Comparison of ENCODE assay signal across 21 cellular contexts in the genomic region with DNA sequence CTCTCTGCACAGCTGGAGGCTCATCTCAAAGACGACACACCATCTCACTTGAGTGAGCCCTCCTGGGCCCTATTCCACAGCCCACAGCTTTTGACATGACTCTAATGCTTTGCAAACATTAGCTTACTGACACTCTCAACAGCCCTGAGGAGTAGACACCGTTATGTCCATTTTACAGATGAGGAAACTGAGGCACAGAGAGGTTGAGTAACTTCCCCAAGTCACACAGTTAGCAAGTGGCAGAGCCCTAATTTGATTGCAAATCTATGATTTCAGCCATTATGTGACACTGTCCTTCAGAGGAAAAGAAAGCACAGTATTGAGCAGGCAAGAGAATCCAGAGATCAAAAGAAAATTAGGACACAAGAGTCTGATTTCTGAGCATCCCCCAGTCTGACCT.
"Had no signal": no experiment of that assay in that cellular context is flagged by ENCODE, and none has a peak within 500 bp of the region (broad histone marks: within the 10 kb centered on the region; RNA-seq: fewer than 3 reads in every experiment).

No MANE protein-coding gene starts in this region.

- H3K27ac ChIP-seq: gastrocnemius medialis, lower lobe of right lung, pancreas, stomach, testis, tibial artery had no signal

- H3K4me2 ChIP-seq: smooth muscle cell had no signal

- H3K36me3 Mint-ChIP-seq: natural killer cell had no signal

- H3K4me3 ChIP-seq: dorsolateral prefrontal cortex, gastrocnemius medialis, lower lobe of right lung, pancreas, smooth muscle cell, stomach, testis, tibial artery had no signal

- ATAC-seq: esophagus mucosa; gastrocnemius medialis; left ventricle myocardium superior; natural killer cell; pancreas; stimulated activated effector memory CD8-positive, alpha-beta T cell treated with anti-CD3 and anti-CD28 coated beads, Interleukin-12 subunit alpha, Interleukin-12 subunit beta, amount 100 ng/mL, for 72 hours had no signal

- H3K9me3 ChIP-seq: gastrocnemius medialis, lower lobe of right lung, pancreas, stomach, testis, tibial artery had no signal

- H3K9me3 Mint-ChIP-seq: natural killer cell; stimulated activated effector memory CD8-positive, alpha-beta T cell treated with anti-CD3 and anti-CD28 coated beads, Interleukin-12 subunit alpha, Interleukin-12 subunit beta, amount 100 ng/mL, for 72 hours; type B pancreatic cell had no signal

- H3K4me1 ChIP-seq: testis had no signal

- H3K4me3 Mint-ChIP-seq: natural killer cell; stimulated activated effector memory CD8-positive, alpha-beta T cell treated with anti-CD3 and anti-CD28 coated beads, Interleukin-12 subunit alpha, Interleukin-12 subunit beta, amount 100 ng/mL, for 72 hours; type B pancreatic cell had no signal

- DNase-seq: cortex of kidney; dorsolateral prefrontal cortex; effector CD4-positive, alpha-beta T cell; foreskin fibroblast; gastrocnemius medialis; head of caudate nucleus; left ventricle myocardium superior; natural killer cell; pancreas; stimulated activated CD4-positive, alpha-beta T cell treated with anti-CD3 and anti-CD28 coated beads, Interleukin-12 subunit alpha, Interleukin-12 subunit beta, amount 100 ng/mL, for 4 hours; stimulated activated CD4-positive, alpha-beta T cell treated with anti-CD3 and anti-CD28 coated beads, Interleukin-1b, Interleukin-23, amount 100 ng/mL, for 48 hours; stimulated activated CD4-positive, alpha-beta T cell treated with anti-CD3 and anti-CD28 coated beads, Interleukin-4, amount 100 ng/mL, for 1 hour; stimulated activated naive CD4-positive, alpha-beta T cell treated with Interleukin-2 at 50 U/mL for 16 hours; stomach; testis; tibial artery had no signal

- H3K36me3 ChIP-seq: gastrocnemius medialis, lower lobe of right lung, pancreas, stomach, tibial artery had no signal

- H3K27me3 Mint-ChIP-seq: type B pancreatic cell had no signal

- H3K27ac Mint-ChIP-seq: natural killer cell; stimulated activated effector memory CD8-positive, alpha-beta T cell treated with anti-CD3 and anti-CD28 coated beads, Interleukin-12 subunit alpha, Interleukin-12 subunit beta, amount 100 ng/mL, for 72 hours; type B pancreatic cell had no signal

- H3K27me3 ChIP-seq: dorsolateral prefrontal cortex, gastrocnemius medialis, pancreas, stomach, testis, tibial artery had no signal
